8 cellular contexts compared by ENCODE assay signal in the genomic region with DNA sequence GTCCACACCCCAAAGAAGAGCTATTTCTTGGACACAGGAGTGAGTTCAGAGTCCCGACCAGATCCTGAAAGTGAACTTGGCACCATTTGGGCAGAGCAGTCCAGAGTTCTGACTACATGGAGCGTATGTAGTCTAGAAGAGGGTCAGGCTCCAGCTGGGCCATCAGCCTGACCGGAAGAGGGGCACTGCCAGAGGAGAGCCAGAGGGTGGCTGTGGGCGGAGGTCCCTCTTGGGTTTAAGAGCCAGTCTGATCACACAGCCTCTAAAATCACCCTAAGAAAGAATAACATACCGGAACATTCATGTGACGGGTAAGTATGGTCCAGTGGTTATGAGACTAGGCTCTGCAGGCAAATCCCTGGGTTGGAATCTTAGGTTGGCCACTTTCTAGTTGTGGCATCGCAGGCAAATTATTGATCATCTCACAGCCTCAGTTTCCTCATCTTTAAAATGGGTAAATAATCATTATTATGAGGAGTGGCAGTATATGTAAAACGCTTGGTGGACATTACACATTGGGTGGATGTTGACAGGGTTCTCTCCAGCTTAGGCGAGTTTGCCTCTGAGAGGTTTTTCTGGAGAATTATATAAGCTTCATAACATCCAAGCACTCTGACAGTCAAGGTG. TPM values are rescaled to one million over a fixed set of nuclear protein-coding genes. Genes with fewer than 3 reads are reported as not detected.
DNase-seq lines count a peak whose midpoint lies in the region; ATAC-seq and TF ChIP-seq lines count a peak whose summit lies in the region.

No MANE protein-coding gene starts in this region.

- peaks cover 21% of the 10 kb centered on the region for H3K4me1 Mint-ChIP-seq in dendritic cell treated with granulocyte-macrophage colony-stimulating factor and Interleukin-4, amounts not matched to agents 40 ng/mL and 50 ng/mL, for 4 days (ENCODE audit: low read depth)
- H3K4me1 Mint-ChIP-seq in natural killer cell: peaks cover 37 to 41% of the 10 kb centered on the region in 2 donors

- peak overlapping the region; percentile 100 for H3K27ac Mint-ChIP-seq in dendritic cell treated with granulocyte-macrophage colony-stimulating factor and Interleukin-4, amounts not matched to agents 40 ng/mL and 50 ng/mL, for 4 days
- H3K27ac Mint-ChIP-seq in natural killer cell: peak overlapping the region; percentile 90 to 92

- intact Hi-C loops in dendritic cell treated with granulocyte-macrophage colony-stimulating factor and Interleukin-4, amounts not matched to agents 40 ng/mL and 50 ng/mL, for 4 days (cut with micrococcal nuclease): loop anchor here (1.0 to 5.0 kb wide), 3 partner anchors 15 to 129 kb away; no protein-coding TSS in a partner anchor
- intact Hi-C loops in natural killer cell (cut with micrococcal nuclease) (loop anchor here (5.0 to 10.0 kb wide), 3 partner anchors 118 to 1162 kb away; a partner anchor contains a TSS), posterior vena cava (cut with DNase I) (loop anchor here (10.0 kb wide), 2 partner anchors 105 to 605 kb away; no protein-coding TSS in a partner anchor)

- DNase-seq in AG04449 (ENCODE audit: low read depth, low spot score) (no peak), LNCaP clone FGC (ENCODE audit: low read depth) (no peak), natural killer cell (no peak), 8988T (no peak), posterior vena cava (ENCODE audit: low spot score) (no peak), SHP77 (lab: John Stamatoyannopoulos, UW) (no peak)
- no peak for DNase-seq in stimulated activated CD4-positive, alpha-beta T cell treated with anti-CD3 and anti-CD28 coated beads, Interleukin-12 subunit alpha, Interleukin-12 subunit beta, amount 100 ng/mL, for 4 hours

- H3K4me3 ChIP-seq in AG04449 (ENCODE audit: low read depth, low read length) (peak overlapping the region; percentile 77), LNCaP clone FGC (ENCODE audit: low read depth, low read length) (peak overlapping the region; percentile 86)

- ATAC-seq in natural killer cell: no peak

- H3K9me3 Mint-ChIP-seq in dendritic cell treated with granulocyte-macrophage colony-stimulating factor and Interleukin-4, amounts not matched to agents 40 ng/mL and 50 ng/mL, for 4 days: no peaks in the 10 kb centered on the region
- H3K9me3 Mint-ChIP-seq in natural killer cell: no peaks in the 10 kb centered on the region

- TF ChIP-seq CTCF in AG04449 (IDR thresholded peaks at IDR 0.05; ENCODE audit: insufficient read depth, low read length, missing control alignments) (no peak), LNCaP clone FGC (IDR thresholded peaks at IDR 0.05; ENCODE audit: control insufficient read depth, extremely low read depth, insufficient read depth) (no peak), natural killer cell (IDR thresholded peaks at IDR 0.05) (no peak)

- H3K36me3 Mint-ChIP-seq in dendritic cell treated with granulocyte-macrophage colony-stimulating factor and Interleukin-4, amounts not matched to agents 40 ng/mL and 50 ng/mL, for 4 days (ENCODE audit: low read depth): peaks cover 36% of the 10 kb centered on the region
- H3K36me3 Mint-ChIP-seq in natural killer cell: no peaks in the 10 kb centered on the region

- H3K4me3 Mint-ChIP-seq in dendritic cell treated with granulocyte-macrophage colony-stimulating factor and Interleukin-4, amounts not matched to agents 40 ng/mL and 50 ng/mL, for 4 days: peak overlapping the region; percentile 88
- H3K4me3 Mint-ChIP-seq in natural killer cell: peak overlapping the region; percentile 98

- CTCF ChIA-PET in AG04449 (lab: Yijun Ruan, JAX): interaction anchor here (0.8 to 10.4 kb wide), 9 partner anchors 10 to 465 kb away, joined by 3 to 91 read pairs (median 3); no protein-coding TSS in a partner anchor

- POLR2A ChIA-PET in AG04449 (lab: Yijun Ruan, JAX): interaction anchor here (1.0 to 3.3 kb wide), 5 partner anchors 18 to 133 kb away, joined by 3 to 15 read pairs (median 7); no protein-coding TSS in a partner anchor

- H3K27me3 Mint-ChIP-seq in dendritic cell treated with granulocyte-macrophage colony-stimulating factor and Interleukin-4, amounts not matched to agents 40 ng/mL and 50 ng/mL, for 4 days: no peaks in the 10 kb centered on the region
- no peaks in the 10 kb centered on the region for H3K27me3 Mint-ChIP-seq in natural killer cell (ENCODE audit: low read depth in 2 of 2)

RNA-seq across cellular contexts. Expression of a gene that starts 2.1 kb away (rescaled TPM):
- total RNA-seq in natural killer cell: 10 to 100 TPM; 34.8 to 41.7 (median 38.1) TPM
- total RNA-seq in posterior vena cava: 10 to 100 TPM; 10.7 to 14.1 TPM
